29 cellular contexts compared by ENCODE assay signal in the genomic region with DNA sequence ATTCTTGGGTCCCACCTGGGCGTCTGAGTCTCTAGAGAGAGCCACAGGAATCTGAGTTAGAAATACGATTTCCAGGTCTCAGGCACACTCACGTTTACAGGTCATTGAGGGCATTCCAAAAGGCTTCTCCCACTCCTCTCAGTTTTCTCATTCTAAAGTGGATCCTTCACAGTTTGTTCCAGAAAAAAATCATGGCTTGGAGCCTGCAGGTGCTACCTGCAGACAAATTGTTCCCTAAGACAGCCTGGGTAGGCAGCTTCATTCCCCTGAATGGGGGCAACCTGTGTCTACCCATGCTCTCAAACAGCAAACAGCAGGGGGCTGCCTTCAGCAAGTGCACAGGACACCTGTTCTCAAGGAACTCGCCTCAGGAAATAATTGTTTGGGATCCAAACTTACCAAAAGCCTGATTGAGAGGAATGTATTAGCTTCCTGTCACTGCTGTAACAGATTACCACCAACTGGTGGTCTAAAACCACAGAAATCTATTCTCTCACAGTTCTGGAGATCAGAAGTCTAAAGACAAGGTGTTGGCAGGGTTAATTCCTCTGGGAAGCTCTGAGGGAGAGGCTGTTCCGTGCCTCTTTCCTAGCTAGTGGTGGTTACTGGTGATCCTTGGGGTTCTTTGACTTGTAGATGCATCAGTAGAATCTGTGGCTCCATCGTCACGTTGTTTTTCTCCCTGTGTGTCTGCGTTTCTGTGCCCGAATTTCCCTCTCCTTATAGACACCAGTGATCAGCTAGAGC.
DNase-seq lines count a peak whose midpoint lies in the region; ATAC-seq and TF ChIP-seq lines count a peak whose summit lies in the region.
"Had no signal": no experiment of that assay in that cellular context is flagged by ENCODE, and none has a peak within 500 bp of the region (broad histone marks: within the 10 kb centered on the region; RNA-seq: fewer than 3 reads in every experiment).

No MANE protein-coding gene starts in this region.

- H3K27me3 Mint-ChIP-seq in GM23338 (ENCODE audit: insufficient read depth, low read depth, poor library complexity) = peaks cover 2% of the 10 kb centered on the region

- H4K20me1 ChIP-seq in GM23338 (replicated peaks; ENCODE audit: insufficient read depth) = no peaks in the 10 kb centered on the region

- H3K4me1 ChIP-seq in GM23338 (ENCODE audit: insufficient read depth) = peaks cover 6% of the 10 kb centered on the region
- H3K4me1 ChIP-seq: esophagus squamous epithelium, left lung, tibial nerve had no signal

- no peak overlapping the region for H2AFZ ChIP-seq in GM23338

- no peak overlapping the region for H3K4me3 ChIP-seq in GM23338
- H3K4me3 ChIP-seq: esophagus squamous epithelium, left lung, SK-N-MC, smooth muscle cell, tibial nerve had no signal

- H3K79me2 ChIP-seq in GM23338 (replicated peaks; ENCODE audit: insufficient read depth) = no peaks in the 10 kb centered on the region

- peak; percentile 77 for ATAC-seq in GM23338
- no peak for ATAC-seq in HG03457 (IDR thresholded peaks at IDR 0.05; ENCODE audit: unreplicated experiment)
- ATAC-seq: activated naive CD8-positive, alpha-beta T cell treated with anti-CD3 and anti-CD28 coated beads, Interleukin-2, amount 50 U/mL, for 24 hours; left lung; naive thymus-derived CD4-positive, alpha-beta T cell had no signal

- H3K4me1 Mint-ChIP-seq in GM23338 = peaks cover 34% of the 10 kb centered on the region
- H3K4me1 Mint-ChIP-seq: activated naive CD8-positive, alpha-beta T cell treated with anti-CD3 and anti-CD28 coated beads, Interleukin-2, amount 50 U/mL, for 24 hours; CD4-positive, alpha-beta memory T cell; immature natural killer cell; naive thymus-derived CD4-positive, alpha-beta T cell had no signal

- H3K4me3 Mint-ChIP-seq in GM23338 = no peak overlapping the region
- H3K4me3 Mint-ChIP-seq: activated naive CD8-positive, alpha-beta T cell treated with anti-CD3 and anti-CD28 coated beads, Interleukin-2, amount 50 U/mL, for 24 hours; CD4-positive, alpha-beta memory T cell; immature natural killer cell; naive thymus-derived CD4-positive, alpha-beta T cell had no signal

- DNase-seq in DMS 273 (lab: John Stamatoyannopoulos, UW; ENCODE audit: unreplicated experiment) = peak; percentile 38
- no peak for DNase-seq in DMS 273 treated with DMSO at 0.1 percent for 48 hours (lab: John Stamatoyannopoulos, UW)
- DNase-seq in GM23338 (ENCODE audit: low spot score) = peak; percentile 59
- peak; percentile 62 for DNase-seq in NCI-H69 (lab: John Stamatoyannopoulos, UW)
- DNase-seq in left kidney (ENCODE audit: low read depth, low spot score) = peak; percentile 51
- DNase-seq in inferior parietal cortex (ENCODE audit: extremely low spot score) = no peak
- no peak for DNase-seq in stimulated activated CD4-positive, alpha-beta T cell treated with anti-CD3 and anti-CD28 coated beads, Interleukin-4, amount 100 ng/mL, for 4 hours
- DNase-seq: activated CD4-positive, alpha-beta T cell treated with anti-CD3 and anti-CD28 coated beads for 4 hours; activated CD8-positive, alpha-beta memory T cell treated with anti-CD3 and anti-CD28 coated beads for 24 hours; activated gamma-delta T cell; activated naive CD8-positive, alpha-beta T cell treated with anti-CD3 and anti-CD28 coated beads, Interleukin-2, amount 50 U/mL, for 24 hours; CD4-positive, alpha-beta memory T cell; central memory CD4-positive, alpha-beta T cell; esophagus squamous epithelium; HCEC 1CT; immature natural killer cell; left lung; naive thymus-derived CD4-positive, alpha-beta T cell; NCI-H1694; NCI-H226; NCI-H774; stimulated activated CD4-positive, alpha-beta T cell treated with anti-CD3 and anti-CD28 coated beads, Interleukin-1b, Interleukin-23, amount 100 ng/mL, for 48 hours; T-helper 2 cell had no signal

- TF ChIP-seq CTCF in GM23338 (conservative IDR thresholded peaks at IDR 0.05; ENCODE audit: low read depth in 2 of 2) = peak in 1 of 2 experiments; percentile 33; a peak in 2 of 4 replicates

- H3K27ac Mint-ChIP-seq in GM23338 = no peak overlapping the region
- H3K27ac Mint-ChIP-seq: activated naive CD8-positive, alpha-beta T cell treated with anti-CD3 and anti-CD28 coated beads, Interleukin-2, amount 50 U/mL, for 24 hours; CD4-positive, alpha-beta memory T cell; immature natural killer cell; naive thymus-derived CD4-positive, alpha-beta T cell had no signal

- H3F3A ChIP-seq in GM23338 (replicated peaks; ENCODE audit: low read depth) = no peaks in the 10 kb centered on the region

- no peaks in the 10 kb centered on the region for H3K9me3 Mint-ChIP-seq in GM23338
- H3K9me3 Mint-ChIP-seq: activated naive CD8-positive, alpha-beta T cell treated with anti-CD3 and anti-CD28 coated beads, Interleukin-2, amount 50 U/mL, for 24 hours; CD4-positive, alpha-beta memory T cell had no signal

- H3K27me3 ChIP-seq in GM23338 (ENCODE audit: insufficient read depth) = no peaks in the 10 kb centered on the region
- H3K27me3 ChIP-seq: esophagus squamous epithelium, tibial nerve had no signal

- H3K9me2 ChIP-seq in GM23338 (ENCODE audit: insufficient read depth) = peaks cover 15% of the 10 kb centered on the region

- no peaks in the 10 kb centered on the region; the same call in 2 of the 3 replicates for H3K36me3 Mint-ChIP-seq in GM23338 (ENCODE audit: low read depth)
- H3K36me3 Mint-ChIP-seq: CD4-positive, alpha-beta memory T cell; immature natural killer cell; naive thymus-derived CD4-positive, alpha-beta T cell had no signal

- peak overlapping the region; percentile 58 for H3K4me2 ChIP-seq in GM23338
- H3K4me2 ChIP-seq: KMS-11, smooth muscle cell had no signal

- no peaks in the 10 kb centered on the region for H3K36me3 ChIP-seq in GM23338 (ENCODE audit: insufficient read depth)
- H3K36me3 ChIP-seq: esophagus squamous epithelium, left lung, tibial nerve had no signal

- no peak overlapping the region for H3K27ac ChIP-seq in GM23338 (ENCODE audit: low read depth)
- H3K27ac ChIP-seq: 22Rv1, esophagus squamous epithelium, KMS-11, left lung, SK-N-MC, tibial nerve had no signal

TF ChIP-seq in GM23338, 12 proteins besides CTCF, POLR2A, EP300 and RAD21:
- no peak for TF ChIP-seq STAT1 (IDR thresholded peaks at IDR 0.05; ENCODE audit: unreplicated experiment)
- TF ChIP-seq, protein P1, sequence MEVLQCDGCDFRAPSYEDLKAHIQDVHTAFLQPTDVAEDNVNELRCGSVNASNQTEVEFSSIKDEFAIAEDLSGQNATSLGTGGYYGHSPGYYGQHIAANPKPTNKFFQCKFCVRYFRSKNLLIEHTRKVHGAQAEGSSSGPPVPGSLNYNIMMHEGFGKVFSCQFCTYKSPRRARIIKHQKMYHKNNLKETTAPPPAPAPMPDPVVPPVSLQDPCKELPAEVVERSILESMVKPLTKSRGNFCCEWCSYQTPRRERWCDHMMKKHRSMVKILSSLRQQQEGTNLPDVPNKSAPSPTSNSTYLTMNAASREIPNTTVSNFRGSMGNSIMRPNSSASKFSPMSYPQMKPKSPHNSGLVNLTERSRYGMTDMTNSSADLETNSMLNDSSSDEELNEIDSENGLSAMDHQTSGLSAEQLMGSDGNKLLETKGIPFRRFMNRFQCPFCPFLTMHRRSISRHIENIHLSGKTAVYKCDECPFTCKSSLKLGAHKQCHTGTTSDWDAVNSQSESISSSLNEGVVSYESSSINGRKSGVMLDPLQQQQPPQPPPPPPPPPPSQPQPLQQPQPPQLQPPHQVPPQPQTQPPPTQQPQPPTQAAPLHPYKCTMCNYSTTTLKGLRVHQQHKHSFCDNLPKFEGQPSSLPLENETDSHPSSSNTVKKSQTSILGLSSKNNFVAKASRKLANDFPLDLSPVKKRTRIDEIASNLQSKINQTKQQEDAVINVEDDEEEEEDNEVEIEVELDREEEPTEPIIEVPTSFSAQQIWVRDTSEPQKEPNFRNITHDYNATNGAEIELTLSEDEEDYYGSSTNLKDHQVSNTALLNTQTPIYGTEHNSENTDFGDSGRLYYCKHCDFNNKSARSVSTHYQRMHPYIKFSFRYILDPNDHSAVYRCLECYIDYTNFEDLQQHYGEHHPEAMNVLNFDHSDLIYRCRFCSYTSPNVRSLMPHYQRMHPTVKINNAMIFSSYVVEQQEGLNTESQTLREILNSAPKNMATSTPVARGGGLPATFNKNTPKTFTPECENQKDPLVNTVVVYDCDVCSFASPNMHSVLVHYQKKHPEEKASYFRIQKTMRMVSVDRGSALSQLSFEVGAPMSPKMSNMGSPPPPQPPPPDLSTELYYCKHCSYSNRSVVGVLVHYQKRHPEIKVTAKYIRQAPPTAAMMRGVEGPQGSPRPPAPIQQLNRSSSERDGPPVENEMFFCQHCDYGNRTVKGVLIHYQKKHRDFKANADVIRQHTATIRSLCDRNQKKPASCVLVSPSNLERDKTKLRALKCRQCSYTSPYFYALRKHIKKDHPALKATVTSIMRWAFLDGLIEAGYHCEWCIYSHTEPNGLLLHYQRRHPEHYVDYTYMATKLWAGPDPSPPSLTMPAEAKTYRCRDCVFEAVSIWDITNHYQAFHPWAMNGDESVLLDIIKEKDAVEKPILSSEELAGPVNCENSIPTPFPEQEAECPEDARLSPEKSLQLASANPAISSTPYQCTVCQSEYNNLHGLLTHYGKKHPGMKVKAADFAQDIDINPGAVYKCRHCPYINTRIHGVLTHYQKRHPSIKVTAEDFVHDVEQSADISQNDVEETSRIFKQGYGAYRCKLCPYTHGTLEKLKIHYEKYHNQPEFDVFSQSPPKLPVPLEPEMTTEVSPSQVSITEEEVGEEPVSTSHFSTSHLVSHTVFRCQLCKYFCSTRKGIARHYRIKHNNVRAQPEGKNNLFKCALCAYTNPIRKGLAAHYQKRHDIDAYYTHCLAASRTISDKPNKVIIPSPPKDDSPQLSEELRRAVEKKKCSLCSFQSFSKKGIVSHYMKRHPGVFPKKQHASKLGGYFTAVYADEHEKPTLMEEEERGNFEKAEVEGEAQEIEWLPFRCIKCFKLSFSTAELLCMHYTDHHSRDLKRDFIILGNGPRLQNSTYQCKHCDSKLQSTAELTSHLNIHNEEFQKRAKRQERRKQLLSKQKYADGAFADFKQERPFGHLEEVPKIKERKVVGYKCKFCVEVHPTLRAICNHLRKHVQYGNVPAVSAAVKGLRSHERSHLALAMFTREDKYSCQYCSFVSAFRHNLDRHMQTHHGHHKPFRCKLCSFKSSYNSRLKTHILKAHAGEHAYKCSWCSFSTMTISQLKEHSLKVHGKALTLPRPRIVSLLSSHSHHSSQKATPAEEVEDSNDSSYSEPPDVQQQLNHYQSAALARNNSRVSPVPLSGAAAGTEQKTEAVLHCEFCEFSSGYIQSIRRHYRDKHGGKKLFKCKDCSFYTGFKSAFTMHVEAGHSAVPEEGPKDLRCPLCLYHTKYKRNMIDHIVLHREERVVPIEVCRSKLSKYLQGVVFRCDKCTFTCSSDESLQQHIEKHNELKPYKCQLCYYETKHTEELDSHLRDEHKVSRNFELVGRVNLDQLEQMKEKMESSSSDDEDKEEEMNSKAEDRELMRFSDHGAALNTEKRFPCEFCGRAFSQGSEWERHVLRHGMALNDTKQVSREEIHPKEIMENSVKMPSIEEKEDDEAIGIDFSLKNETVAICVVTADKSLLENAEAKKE (CRISPR knock-in tag; IDR thresholded peaks at IDR 0.05) = peak; percentile 2; the same call in 1 of the 2 replicates

Comparison
In these comparisons a context has a peak if more than half of its experiments do, and no peak if none do; other contexts are left out.
1. DNase-seq: peak in DMS 273 (single experiment), GM23338 (single experiment), NCI-H69 (single experiment) and left kidney (single experiment); none in DMS 273 treated with DMSO at 0.1 percent for 48 hours (single experiment), inferior parietal cortex (single experiment) and stimulated activated CD4-positive, alpha-beta T cell treated with anti-CD3 and anti-CD28 coated beads, Interleukin-4, amount 100 ng/mL, for 4 hours (0 of 2).